In genomic region chr17:55587608-55588139, GRCh38 we compare ENCODE assay signal across 18 cellular contexts.
DNase-seq lines count a peak whose midpoint lies in the region; ATAC-seq lines count a peak whose summit lies in the region.
"Had no signal": no experiment of that assay in that cellular context is flagged by ENCODE, and none has a peak within 500 bp of the region (broad histone marks: within the 10 kb centered on the region; RNA-seq: fewer than 3 reads in every experiment).

No MANE protein-coding gene starts in this region.

- DNase-seq in GM04504 (ENCODE audit: low read depth): peak; percentile 52
- peak; percentile 24 for DNase-seq in dermis blood vessel endothelial cell
- peak; percentile 67 to 86 (median 68) for DNase-seq in right cardiac atrium
- DNase-seq in skeletal muscle cell (ENCODE audit: low read depth): peak; percentile 64
- DNase-seq in left colon: no peak
- DNase-seq in activated T-cell treated with anti-CD3 and anti-CD28 coated beads, Interleukin-2, amount 50 U/mL, for 24 hours: no peak
- no peak for DNase-seq in NCI-H1694 (lab: John Stamatoyannopoulos, UW)
- DNase-seq: DMS53; islet precursor cell; NCI-H1930; NK-92 treated with Interleukin-12 subunit alpha and Interleukin-12 subunit beta, amount 100 ng/mL, for 24 hours; SK-N-SH had no signal

- H3K9me3 ChIP-seq in right cardiac atrium (ENCODE audit: control insufficient read depth, low read length): no peaks in the 10 kb centered on the region
- H3K9me3 ChIP-seq: SK-N-SH had no signal

- H3K27ac Mint-ChIP-seq in activated T-cell treated with anti-CD3 and anti-CD28 coated beads, Interleukin-2, amount 50 U/mL, for 24 hours: no peak overlapping the region
- H3K27ac Mint-ChIP-seq: activated naive CD4-positive, alpha-beta T cell treated with anti-CD3 and anti-CD28 coated beads, Interleukin-2, amount 50 U/mL, for 72 hours; neural progenitor cell had no signal

- H3K27me3 ChIP-seq in right cardiac atrium (ENCODE audit: control insufficient read depth, insufficient read depth): no peaks in the 10 kb centered on the region
- H3K27me3 ChIP-seq: foreskin keratinocyte, neural progenitor cell had no signal

- H3K4me3 ChIP-seq in right cardiac atrium (ENCODE audit: low read length) (no peak overlapping the region), skeletal muscle cell (ENCODE audit: low read depth, low read length) (no peak overlapping the region)
- H3K4me3 ChIP-seq: coronary artery, neural progenitor cell had no signal

- H3K4me1 Mint-ChIP-seq in activated T-cell treated with anti-CD3 and anti-CD28 coated beads, Interleukin-2, amount 50 U/mL, for 24 hours (ENCODE audit: low read depth): peaks cover 10% of the 10 kb centered on the region
- H3K4me1 Mint-ChIP-seq: neural progenitor cell had no signal

- peak overlapping the region; percentile 64 for H3K27ac ChIP-seq in right cardiac atrium (ENCODE audit: low read length)
- H3K27ac ChIP-seq: foreskin keratinocyte, KMS-11, neural progenitor cell had no signal

- H3K27me3 Mint-ChIP-seq in activated T-cell treated with anti-CD3 and anti-CD28 coated beads, Interleukin-2, amount 50 U/mL, for 24 hours: peaks cover 17% of the 10 kb centered on the region

- no peaks in the 10 kb centered on the region for H3K36me3 Mint-ChIP-seq in activated T-cell treated with anti-CD3 and anti-CD28 coated beads, Interleukin-2, amount 50 U/mL, for 24 hours (ENCODE audit: low read depth)
- H3K36me3 Mint-ChIP-seq: neural progenitor cell had no signal

- no peak overlapping the region for H3K4me3 Mint-ChIP-seq in activated T-cell treated with anti-CD3 and anti-CD28 coated beads, Interleukin-2, amount 50 U/mL, for 24 hours
- H3K4me3 Mint-ChIP-seq: neural progenitor cell had no signal

- no peaks in the 10 kb centered on the region for H3K9me3 Mint-ChIP-seq in activated T-cell treated with anti-CD3 and anti-CD28 coated beads, Interleukin-2, amount 50 U/mL, for 24 hours
- H3K9me3 Mint-ChIP-seq: activated naive CD4-positive, alpha-beta T cell treated with anti-CD3 and anti-CD28 coated beads, Interleukin-2, amount 50 U/mL, for 72 hours had no signal

- peak; percentile 92 to 94 for ATAC-seq in right cardiac atrium
- ATAC-seq in GM19324 (IDR thresholded peaks at IDR 0.05; ENCODE audit: low FRiP score, unreplicated experiment): no peak
- ATAC-seq in left colon: no peak
- ATAC-seq: activated naive CD4-positive, alpha-beta T cell treated with anti-CD3 and anti-CD28 coated beads, Interleukin-2, amount 50 U/mL, for 72 hours; foreskin keratinocyte had no signal

- intact Hi-C loops in right cardiac atrium (cut with DNase I): loop anchor here in 1 of 4 donors (10.0 kb wide), 1 partner anchor 53 kb away; no protein-coding TSS in a partner anchor
- intact Hi-C loops in left colon (cut with DNase I, micrococcal nuclease): no loop called here

- H3K4me1 ChIP-seq in right cardiac atrium (ENCODE audit: control insufficient read depth, insufficient read depth, low read length): peaks cover 2% of the 10 kb centered on the region
- H3K4me1 ChIP-seq: foreskin keratinocyte, neural progenitor cell had no signal

- 52% methylated on average over 9 of the region's 9 CpGs for WGBS in right cardiac atrium

Comparison
In these comparisons a context has a peak if more than half of its experiments do, and no peak if none do; other contexts are left out.
1. DNase-seq: peak in GM04504 (single experiment), dermis blood vessel endothelial cell (single experiment), right cardiac atrium (3 of 3) and skeletal muscle cell (single experiment); none in left colon (0 of 2), activated T-cell treated with anti-CD3 and anti-CD28 coated beads, Interleukin-2, amount 50 U/mL, for 24 hours (single experiment) and NCI-H1694 (single experiment).
2. ATAC-seq: peak in right cardiac atrium (2 of 2); none in GM19324 (single experiment) and left colon (single experiment).